25 cellular contexts compared by ENCODE assay signal in genomic region chr11:124198852-124199389, GRCh38. TPM values are rescaled to one million over a fixed set of nuclear protein-coding genes. Genes with fewer than 3 reads are reported as not detected.
DNase-seq lines count a peak whose midpoint lies in the region; ATAC-seq, FAIRE-seq and TF ChIP-seq lines count a peak whose summit lies in the region.
"Had no signal": no experiment of that assay in that cellular context is flagged by ENCODE, and none has a peak within 500 bp of the region (broad histone marks: within the 10 kb centered on the region; RNA-seq: fewer than 3 reads in every experiment).

No MANE protein-coding gene starts in this region.

- no peak overlapping the region for H3K27ac Mint-ChIP-seq in activated naive CD8-positive, alpha-beta T cell treated with anti-CD3 and anti-CD28 coated beads, Interleukin-2, amount 50 U/mL, for 24 hours
- H3K27ac Mint-ChIP-seq in activated naive CD8-positive, alpha-beta T cell treated with anti-CD3 and anti-CD28 coated beads for 36 hours, result no peak overlapping the region
- H3K27ac Mint-ChIP-seq: CD4-positive, alpha-beta T cell had no signal

- H3K9me3 ChIP-seq in kidney (ENCODE audit: control insufficient read depth in 1 of 2, low read length in 2 of 2), result no peaks in the 10 kb centered on the region
- H3K9me3 ChIP-seq: BLaER1 had no signal

- DNase-seq in DMS153 (lab: John Stamatoyannopoulos, UW), result peak; percentile 31
- DNase-seq in DMS153 treated with DMSO at 0.1 percent for 48 hours (lab: John Stamatoyannopoulos, UW; ENCODE audit: unreplicated experiment), result no peak
- no peak for DNase-seq in activated naive CD8-positive, alpha-beta T cell treated with anti-CD3 and anti-CD28 coated beads, Interleukin-2, amount 50 U/mL, for 24 hours
- DNase-seq in activated naive CD8-positive, alpha-beta T cell treated with anti-CD3 and anti-CD28 coated beads for 36 hours, result no peak
- DNase-seq in bronchial epithelial cell (ENCODE audit: low read depth), result peak; percentile 5
- DNase-seq in renal cortical epithelial cell (ENCODE audit: low read depth), result peak; percentile 2
- DNase-seq in kidney, result no peak
- no peak for DNase-seq in NK-92 treated with Interleukin-12 subunit alpha and Interleukin-12 subunit beta, amount 100 ng/mL, for 24 hours (lab: John Stamatoyannopoulos, UW)
- DNase-seq: ACHN; Calu3; CD4-positive, alpha-beta T cell; DMS79; KG1; NCI-H1105; NCI-H146; NCI-H2029; NCI-H345; NCI-H524 treated with DMSO at 0.1 percent for 48 hours; NCI-H82; Right ventricle myocardium superior had no signal

- no peak overlapping the region for H3K9ac ChIP-seq in kidney (ENCODE audit: low read length in 2 of 2)
- H3K9ac ChIP-seq: BLaER1 had no signal

- no peaks in the 10 kb centered on the region for H3K9me3 Mint-ChIP-seq in activated naive CD8-positive, alpha-beta T cell treated with anti-CD3 and anti-CD28 coated beads, Interleukin-2, amount 50 U/mL, for 24 hours
- H3K9me3 Mint-ChIP-seq in activated naive CD8-positive, alpha-beta T cell treated with anti-CD3 and anti-CD28 coated beads for 36 hours, result no peaks in the 10 kb centered on the region
- H3K9me3 Mint-ChIP-seq: CD4-positive, alpha-beta T cell had no signal

- FAIRE-seq in bronchial epithelial cell (lab: Jason Lieb, UNC) (no peak), kidney (lab: Jason Lieb, UNC) (no peak)
- FAIRE-seq: H1 had no signal

- no peaks in the 10 kb centered on the region for H3K27me3 ChIP-seq in bronchial epithelial cell (ENCODE audit: control insufficient read depth, insufficient read depth, low read length)
- H3K27me3 ChIP-seq: BLaER1 had no signal

- H3K36me3 Mint-ChIP-seq in activated naive CD8-positive, alpha-beta T cell treated with anti-CD3 and anti-CD28 coated beads, Interleukin-2, amount 50 U/mL, for 24 hours (ENCODE audit: low read depth), result no peaks in the 10 kb centered on the region
- no peaks in the 10 kb centered on the region for H3K36me3 Mint-ChIP-seq in activated naive CD8-positive, alpha-beta T cell treated with anti-CD3 and anti-CD28 coated beads for 36 hours

- no peak for TF ChIP-seq CTCF in bronchial epithelial cell (IDR thresholded peaks at IDR 0.05; ENCODE audit: insufficient read depth, low read length, severe bottlenecking)
- TF ChIP-seq CTCF in kidney (IDR thresholded peaks at IDR 0.05; ENCODE audit: borderline replicate concordance, extremely low read depth, insufficient read depth), result no peak

- H3K27ac ChIP-seq in kidney (ENCODE audit: low read depth in 2 of 2, low read length in 2 of 2), result no peak overlapping the region
- H3K27ac ChIP-seq: 22Rv1, BLaER1 had no signal

- no peaks in the 10 kb centered on the region for H3K4me1 ChIP-seq in kidney (ENCODE audit: control insufficient read depth in 1 of 2, insufficient read depth in 1 of 2, low read depth in 1 of 2, low read length in 2 of 2)
- H3K4me1 ChIP-seq: BLaER1 had no signal

- H3K4me3 Mint-ChIP-seq in activated naive CD8-positive, alpha-beta T cell treated with anti-CD3 and anti-CD28 coated beads, Interleukin-2, amount 50 U/mL, for 24 hours, result no peak overlapping the region
- no peak overlapping the region for H3K4me3 Mint-ChIP-seq in activated naive CD8-positive, alpha-beta T cell treated with anti-CD3 and anti-CD28 coated beads for 36 hours
- H3K4me3 Mint-ChIP-seq: CD4-positive, alpha-beta T cell had no signal

- intact Hi-C loops in kidney (cut with DNase I), result no loop called here

- ATAC-seq in activated naive CD8-positive, alpha-beta T cell treated with anti-CD3 and anti-CD28 coated beads, Interleukin-2, amount 50 U/mL, for 24 hours, result peak; percentile 59
- ATAC-seq: HCT116 had no signal

- no peaks in the 10 kb centered on the region for H3K4me1 Mint-ChIP-seq in activated naive CD8-positive, alpha-beta T cell treated with anti-CD3 and anti-CD28 coated beads, Interleukin-2, amount 50 U/mL, for 24 hours
- no peaks in the 10 kb centered on the region for H3K4me1 Mint-ChIP-seq in activated naive CD8-positive, alpha-beta T cell treated with anti-CD3 and anti-CD28 coated beads for 36 hours

- H3K36me3 ChIP-seq in bronchial epithelial cell (ENCODE audit: control insufficient read depth, insufficient read depth, low read length) (no peaks in the 10 kb centered on the region), kidney (ENCODE audit: control insufficient read depth in 1 of 2, insufficient read depth in 2 of 2, low read length in 2 of 2) (no peaks in the 10 kb centered on the region)
- H3K36me3 ChIP-seq: BLaER1 had no signal

- H3K4me3 ChIP-seq in bronchial epithelial cell (ENCODE audit: low read depth, low read length), result no peak overlapping the region
- no peak overlapping the region for H3K4me3 ChIP-seq in kidney (ENCODE audit: low read length in 2 of 2)
- H3K4me3 ChIP-seq: BLaER1 had no signal

- H3K27me3 Mint-ChIP-seq in activated naive CD8-positive, alpha-beta T cell treated with anti-CD3 and anti-CD28 coated beads, Interleukin-2, amount 50 U/mL, for 24 hours, result peaks cover 12% of the 10 kb centered on the region
- peaks cover 8% of the 10 kb centered on the region for H3K27me3 Mint-ChIP-seq in activated naive CD8-positive, alpha-beta T cell treated with anti-CD3 and anti-CD28 coated beads for 36 hours

RNA-seq across cellular contexts. Expression of gene OR10D3, which starts 15.8 kb away (rescaled TPM):
- total RNA-seq in activated naive CD8-positive, alpha-beta T cell treated with anti-CD3 and anti-CD28 coated beads for 36 hours, result not detected
- total RNA-seq in bronchial epithelial cell (not detected in 2 replicates), renal cortical epithelial cell (not detected in 2 replicates), kidney (not detected)
- polyA plus RNA-seq in kidney (ENCODE audit: insufficient read depth, low read depth, low replicate concordance), result not detected
- total RNA-seq: Calu3; CD4-positive, alpha-beta T cell; H1; HT1080; Right ventricle myocardium superior had no signal
- polyA plus RNA-seq: H1 had no signal

RNA-seq across cellular contexts. Expression of gene OR8G1, which starts 42.0 kb away (rescaled TPM):
- total RNA-seq in activated naive CD8-positive, alpha-beta T cell treated with anti-CD3 and anti-CD28 coated beads for 36 hours, result not detected
- not detected in 2 replicates for total RNA-seq in bronchial epithelial cell
- not detected in 2 replicates for total RNA-seq in renal cortical epithelial cell
- total RNA-seq in kidney, result not detected
- not detected for polyA plus RNA-seq in kidney (ENCODE audit: insufficient read depth, low read depth, low replicate concordance)
- total RNA-seq: Calu3; CD4-positive, alpha-beta T cell; H1; HT1080; Right ventricle myocardium superior had no signal
- polyA plus RNA-seq: H1 had no signal

RNA-seq across cellular contexts. Expression of gene OR8G5, which starts 57.3 kb away (rescaled TPM):
- total RNA-seq in activated naive CD8-positive, alpha-beta T cell treated with anti-CD3 and anti-CD28 coated beads for 36 hours, result not detected
- total RNA-seq in bronchial epithelial cell (not detected in 2 replicates), renal cortical epithelial cell (not detected in 2 replicates), kidney (not detected)
- polyA plus RNA-seq in kidney (ENCODE audit: insufficient read depth, low read depth, low replicate concordance), result not detected
- total RNA-seq: Calu3; CD4-positive, alpha-beta T cell; H1; HT1080; Right ventricle myocardium superior had no signal
- polyA plus RNA-seq: H1 had no signal

Comparison
In these comparisons a context has a peak if more than half of its experiments do, and no peak if none do; other contexts are left out.
1. DNase-seq: peak in DMS153 (single experiment), bronchial epithelial cell (single experiment) and renal cortical epithelial cell (single experiment); none in DMS153 treated with DMSO at 0.1 percent for 48 hours (single experiment), activated naive CD8-positive, alpha-beta T cell treated with anti-CD3 and anti-CD28 coated beads, Interleukin-2, amount 50 U/mL, for 24 hours (single experiment), activated naive CD8-positive, alpha-beta T cell treated with anti-CD3 and anti-CD28 coated beads for 36 hours (single experiment), kidney (single experiment) and NK-92 treated with Interleukin-12 subunit alpha and Interleukin-12 subunit beta, amount 100 ng/mL, for 24 hours (single experiment).